ENCODE assay signal across 14 cellular contexts in genomic region chr14:91745329-91745728, GRCh38. TPM values are rescaled to one million over a fixed set of nuclear protein-coding genes. Genes with fewer than 3 reads are reported as not detected.
"Had no signal": no experiment of that assay in that cellular context is flagged by ENCODE, and none has a peak within 500 bp of the region (broad histone marks: within the 10 kb centered on the region; RNA-seq: fewer than 3 reads in every experiment).

No MANE protein-coding gene starts in this region.

- H3K4me2 ChIP-seq: neural progenitor cell had no signal

- H3K27ac ChIP-seq: ascending aorta, cardiac muscle cell, neural progenitor cell, ovary, thoracic aorta, VCaP had no signal

- H3K36me3 ChIP-seq: ascending aorta, cardiac muscle cell, neural progenitor cell, ovary, thoracic aorta had no signal

- H3K9me3 ChIP-seq: ascending aorta, ovary, thoracic aorta had no signal

- H3K27me3 ChIP-seq: ascending aorta, cardiac muscle cell, neural progenitor cell, ovary had no signal

- ATAC-seq: activated CD4-positive, alpha-beta T cell treated with anti-CD3 and anti-CD28 coated beads for 36 hours; activated CD8-positive, alpha-beta T cell treated with anti-CD3 and anti-CD28 coated beads for 36 hours; activated T-cell treated with anti-CD3 and anti-CD28 coated beads, Interleukin-2, amount 50 U/mL, for 72 hours; stimulated activated naive CD8-positive, alpha-beta T cell treated with anti-CD3 and anti-CD28 coated beads, Interleukin-15, amount 100 ng/mL, for 72 hours had no signal

- H3K4me1 ChIP-seq: ascending aorta, neural progenitor cell had no signal

- H2AFZ ChIP-seq: neural progenitor cell had no signal

- H3K4me3 ChIP-seq: ascending aorta, cardiac muscle cell, neural progenitor cell, ovary, thoracic aorta had no signal

- H3K9ac ChIP-seq: neural progenitor cell had no signal

- DNase-seq: activated CD4-positive, alpha-beta T cell treated with anti-CD3 and anti-CD28 coated beads for 36 hours; activated CD8-positive, alpha-beta memory T cell treated with anti-CD3 and anti-CD28 coated beads, Interleukin-2, amount 50 U/mL, for 4 hours; activated CD8-positive, alpha-beta T cell treated with anti-CD3 and anti-CD28 coated beads for 36 hours; activated naive CD4-positive, alpha-beta T cell; activated T-cell treated with anti-CD3 and anti-CD28 coated beads, Interleukin-2, amount 50 U/mL, for 72 hours; hippocampal formation; ovary; stimulated activated CD4-positive, alpha-beta T cell treated with anti-CD3 and anti-CD28 coated beads, Interleukin-4, amount 100 ng/mL, for 24 hours; stimulated activated naive CD8-positive, alpha-beta T cell treated with anti-CD3 and anti-CD28 coated beads, Interleukin-15, amount 100 ng/mL, for 72 hours had no signal

RNA-seq across cellular contexts. Expression of gene CATSPERB, which starts 13.4 kb away (rescaled TPM):
- total RNA-seq: cardiac muscle cell had no signal
- polyA plus RNA-seq: cardiac muscle cell had no signal
